In genomic region chr6:88492241-88492640, GRCh38 we compare ENCODE assay signal across 21 cellular contexts.
"Had no signal": no experiment of that assay in that cellular context is flagged by ENCODE, and none has a peak within 500 bp of the region (broad histone marks: within the 10 kb centered on the region; RNA-seq: fewer than 3 reads in every experiment).

No MANE protein-coding gene starts in this region.

- H3K27ac ChIP-seq: coronary artery, lower lobe of right lung, thyroid gland had no signal

- H3K27me3 ChIP-seq: thyroid gland had no signal

- H3K36me3 ChIP-seq: lower lobe of right lung, thyroid gland had no signal

- H3K4me3 Mint-ChIP-seq: activated CD8-positive, alpha-beta T cell treated with anti-CD3 and anti-CD28 coated beads for 36 hours; activated naive CD4-positive, alpha-beta T cell treated with anti-CD3 and anti-CD28 coated beads, Interleukin-2, amount 10 ng/mL, durations not matched to agents 7 days and 5 days; activated naive CD8-positive, alpha-beta T cell treated with anti-CD3 and anti-CD28 coated beads, Interleukin-2, amount 50 U/mL, for 24 hours; central memory CD8-positive, alpha-beta T cell; nephron had no signal

- H3K4me1 Mint-ChIP-seq: activated naive CD4-positive, alpha-beta T cell treated with anti-CD3 and anti-CD28 coated beads, Interleukin-2, amount 10 ng/mL, durations not matched to agents 7 days and 5 days; central memory CD8-positive, alpha-beta T cell; nephron had no signal

- H3K27me3 Mint-ChIP-seq: activated naive CD4-positive, alpha-beta T cell treated with anti-CD3 and anti-CD28 coated beads, Interleukin-2, amount 10 ng/mL, durations not matched to agents 7 days and 5 days had no signal

- H3K4me1 ChIP-seq: lower lobe of right lung, thyroid gland had no signal

- H3K27ac Mint-ChIP-seq: activated CD8-positive, alpha-beta T cell treated with anti-CD3 and anti-CD28 coated beads for 36 hours; activated naive CD4-positive, alpha-beta T cell treated with anti-CD3 and anti-CD28 coated beads, Interleukin-2, amount 10 ng/mL, durations not matched to agents 7 days and 5 days; activated naive CD8-positive, alpha-beta T cell treated with anti-CD3 and anti-CD28 coated beads, Interleukin-2, amount 50 U/mL, for 24 hours; nephron had no signal

- ATAC-seq: activated CD8-positive, alpha-beta T cell treated with anti-CD3 and anti-CD28 coated beads for 36 hours; activated naive CD8-positive, alpha-beta T cell treated with anti-CD3 and anti-CD28 coated beads, Interleukin-2, amount 50 U/mL, for 24 hours; esophagus mucosa had no signal

- H3K9me3 Mint-ChIP-seq: activated CD8-positive, alpha-beta T cell treated with anti-CD3 and anti-CD28 coated beads for 36 hours; activated naive CD4-positive, alpha-beta T cell treated with anti-CD3 and anti-CD28 coated beads, Interleukin-2, amount 10 ng/mL, durations not matched to agents 7 days and 5 days; activated naive CD8-positive, alpha-beta T cell treated with anti-CD3 and anti-CD28 coated beads, Interleukin-2, amount 50 U/mL, for 24 hours; central memory CD8-positive, alpha-beta T cell had no signal

- H3K9me3 ChIP-seq: lower lobe of right lung, thyroid gland had no signal

- DNase-seq: activated CD4-positive, alpha-beta T cell treated with anti-CD3 and anti-CD28 coated beads for 48 hours; activated CD4-positive, CD25-positive, alpha-beta regulatory T cell; activated CD8-positive, alpha-beta T cell treated with anti-CD3 and anti-CD28 coated beads for 36 hours; activated naive CD4-positive, alpha-beta T cell treated with anti-CD3 and anti-CD28 coated beads, Interleukin-2, amount 10 ng/mL, durations not matched to agents 7 days and 5 days; activated naive CD8-positive, alpha-beta T cell treated with anti-CD3 and anti-CD28 coated beads, Interleukin-2, amount 50 U/mL, for 24 hours; activated T-cell treated with anti-CD3 and anti-CD28 coated beads, Interleukin-2, amount 50 U/mL, for 1 hour; aorta; lower lobe of right lung; nucleus accumbens; posterior cingulate gyrus; stimulated activated CD4-positive, alpha-beta T cell treated with anti-CD3 and anti-CD28 coated beads, Interleukin-12 subunit alpha, Interleukin-12 subunit beta, amount 100 ng/mL, for 4 hours; stimulated activated CD4-positive, alpha-beta T cell treated with anti-CD3 and anti-CD28 coated beads, Interleukin-1b, Interleukin-23, amount 100 ng/mL, for 48 hours; stimulated activated CD8-positive, alpha-beta memory T cell treated with anti-CD3 and anti-CD28 coated beads, Interleukin-4, amount 100 ng/mL, for 48 hours; stimulated activated naive CD4-positive, alpha-beta T cell; T-helper 1 cell; T-helper 9 cell; thyroid gland had no signal

- H3K4me3 ChIP-seq: coronary artery, lower lobe of right lung, thyroid gland had no signal

- H3K36me3 Mint-ChIP-seq: activated naive CD4-positive, alpha-beta T cell treated with anti-CD3 and anti-CD28 coated beads, Interleukin-2, amount 10 ng/mL, durations not matched to agents 7 days and 5 days had no signal
